ENCODE assay signal across 11 cellular contexts in genomic region chr9:137639303-137640051, GRCh38. TPM values are rescaled to one million over a fixed set of nuclear protein-coding genes. Genes with fewer than 3 reads are reported as not detected.
DNase-seq lines count a peak whose midpoint lies in the region; ATAC-seq and TF ChIP-seq lines count a peak whose summit lies in the region.
"Had no signal": no experiment of that assay in that cellular context is flagged by ENCODE, and none has a peak within 500 bp of the region (broad histone marks: within the 10 kb centered on the region; RNA-seq: fewer than 3 reads in every experiment).

No MANE protein-coding gene starts in this region.

- no peaks in the 10 kb centered on the region for H3K27me3 Mint-ChIP-seq in T-cell

- H3K4me1 Mint-ChIP-seq in T-cell: peaks cover 55 to 61% (median 60%) of the 10 kb centered on the region in 3 donors

- H3K4me3 ChIP-seq in ACC112 (ENCODE audit: low read depth, low read length) (peak overlapping the region; percentile 70), fibroblast of villous mesenchyme (ENCODE audit: low read depth, low read length) (peak overlapping the region; percentile 50), PC-3 (ENCODE audit: low read length) (no peak overlapping the region)
- H3K4me3 ChIP-seq: SJSA1 had no signal

- POLR2A ChIA-PET in T-cell (lab: Charles Lee): no interaction called here
- POLR2A ChIA-PET in PC-3 (lab: Charles Lee; ENCODE audit: unreplicated experiment): no interaction called here

- BruUV-seq in PC-3 (replicated peaks; lab: Mats Ljungman, UMichigan): no TSS peak

- ATAC-seq in GM18498 (IDR thresholded peaks at IDR 0.05; ENCODE audit: unreplicated experiment): peak; percentile 51
- peak; percentile 78 to 95 (median 88) for ATAC-seq in T-cell (replicated peaks in 1 of 4)
- no peak for ATAC-seq in PC-3
- ATAC-seq: HCT116 had no signal

- DNase-seq in T-cell (no peak), fibroblast of villous mesenchyme (ENCODE audit: low read depth) (peak; percentile 84), GDM1 (lab: John Stamatoyannopoulos, UW) (no peak), PC-3 (no peak), substantia nigra (lab: John Stamatoyannopoulos, UW) (no peak)
- no peak for DNase-seq in effector CD4-positive, alpha-beta T cell
- DNase-seq: hypothalamus had no signal

- peak overlapping the region; percentile 73 to 80 (median 76) for H3K4me3 Mint-ChIP-seq in T-cell

- H3K9ac ChIP-seq in PC-3 (ENCODE audit: low read length): no peak overlapping the region

- intact Hi-C loops in PC-3 (cut with micrococcal nuclease): no loop called here

- H3K27ac Mint-ChIP-seq in T-cell: peak overlapping the region; percentile 91 to 96

- 0 out of 2 replicates have a peak, but pooled peaks cover 11% of the 10 kb centered on the region for H4K20me1 ChIP-seq in PC-3 (ENCODE audit: low read length)

- H3K36me3 Mint-ChIP-seq in T-cell: peaks cover 18% of the 10 kb centered on the region

- H3K4me1 ChIP-seq in ACC112 (ENCODE audit: control insufficient read depth, insufficient read depth, low read length, unreplicated experiment): peaks cover 5% of the 10 kb centered on the region
- H3K4me1 ChIP-seq in PC-3 (ENCODE audit: insufficient read depth, low read length): no peaks in the 10 kb centered on the region
- H3K4me1 ChIP-seq: SJSA1 had no signal

- H3K36me3 ChIP-seq in ACC112 (ENCODE audit: insufficient read depth, low read length) (no peaks in the 10 kb centered on the region), PC-3 (ENCODE audit: low read depth, low read length) (no peaks in the 10 kb centered on the region)

- no peaks in the 10 kb centered on the region for H3K9me3 ChIP-seq in PC-3 (ENCODE audit: low read length)
- H3K9me3 ChIP-seq: SJSA1 had no signal

- H3K79me2 ChIP-seq in ACC112 (ENCODE audit: control insufficient read depth, insufficient read depth, low read length, unreplicated experiment) (peaks cover 74% of the 10 kb centered on the region), PC-3 (ENCODE audit: low read length) (peaks cover 92% of the 10 kb centered on the region)

- H3K27me3 ChIP-seq in ACC112 (ENCODE audit: insufficient read depth, low read length) (no peaks in the 10 kb centered on the region), PC-3 (ENCODE audit: low read length) (no peaks in the 10 kb centered on the region)
- H3K27me3 ChIP-seq: SJSA1 had no signal

- TF ChIP-seq CTCF in fibroblast of villous mesenchyme (IDR thresholded peaks at IDR 0.05; ENCODE audit: insufficient read depth, low read depth, low read length) (no peak), PC-3 (conservative IDR thresholded peaks at IDR 0.05; ENCODE audit: low read depth, low read length) (no peak)

- no peak overlapping the region for H3K4me2 ChIP-seq in PC-3 (ENCODE audit: low read length)

- peak overlapping the region; percentile 47 for H3K27ac ChIP-seq in ACC112 (ENCODE audit: low read depth, low read length)
- H3K27ac ChIP-seq in PC-3 (ENCODE audit: low read length): no peak overlapping the region
- H3K27ac ChIP-seq in substantia nigra (ENCODE audit: low read depth, low read length, poor library complexity, severe bottlenecking): no peak overlapping the region
- H3K27ac ChIP-seq: SJSA1 had no signal

- H3K9me2 ChIP-seq in PC-3 (replicated peaks; ENCODE audit: low read length): no peaks in the 10 kb centered on the region

- CTCF ChIA-PET in T-cell (lab: Charles Lee) (interaction anchor here in 1 of 2 donors (1.0 kb wide), 1 partner anchor 11 kb away, joined by 4 read pairs; no protein-coding TSS in a partner anchor), PC-3 (lab: Charles Lee) (no interaction called here)

- H2AFZ ChIP-seq in ACC112 (ENCODE audit: low read length, unreplicated experiment) (peak overlapping the region; percentile 7), PC-3 (ENCODE audit: low read length) (no peak overlapping the region)

- no peaks in the 10 kb centered on the region for H3K9me3 Mint-ChIP-seq in T-cell

- H3F3A ChIP-seq in PC-3 (ENCODE audit: low read length, unreplicated experiment): no peaks in the 10 kb centered on the region

RNA-seq across cellular contexts. Expression of gene EHMT1, which starts 20.7 kb away (rescaled TPM):
- total RNA-seq in T-cell (100 to 1,000 TPM; 113 to 124 (median 121) TPM), fibroblast of villous mesenchyme (41.9 and 43.6 TPM in 2 replicates), PC-3 (2014; rRNA removed) (42.8 and 76.3 TPM in 2 replicates)

RNA-seq across cellular contexts. Expression of gene ARRDC1, which starts 34.0 kb away (rescaled TPM):
- 100 to 1,000 TPM in 3 of 5 donors, 10 to 100 TPM in 2; 54.7 to 123 (median 103) TPM for total RNA-seq in T-cell
- total RNA-seq in fibroblast of villous mesenchyme: 12.5 and 15.1 TPM in 2 replicates
- total RNA-seq in PC-3 (2014; rRNA removed): 77.5 and 78.0 TPM in 2 replicates

RNA-seq across cellular contexts. Expression of gene ZMYND19, which starts 49.2 kb away (rescaled TPM):
- 10 to 100 TPM; 18.7 to 42.0 (median 33.3) TPM for total RNA-seq in T-cell
- 18.0 and 18.6 TPM in 2 replicates for total RNA-seq in fibroblast of villous mesenchyme
- total RNA-seq in PC-3 (2014; rRNA removed): 39.5 and 42.6 TPM in 2 replicates
